ENCODE assay signal across 28 cellular contexts in the genomic region with DNA sequence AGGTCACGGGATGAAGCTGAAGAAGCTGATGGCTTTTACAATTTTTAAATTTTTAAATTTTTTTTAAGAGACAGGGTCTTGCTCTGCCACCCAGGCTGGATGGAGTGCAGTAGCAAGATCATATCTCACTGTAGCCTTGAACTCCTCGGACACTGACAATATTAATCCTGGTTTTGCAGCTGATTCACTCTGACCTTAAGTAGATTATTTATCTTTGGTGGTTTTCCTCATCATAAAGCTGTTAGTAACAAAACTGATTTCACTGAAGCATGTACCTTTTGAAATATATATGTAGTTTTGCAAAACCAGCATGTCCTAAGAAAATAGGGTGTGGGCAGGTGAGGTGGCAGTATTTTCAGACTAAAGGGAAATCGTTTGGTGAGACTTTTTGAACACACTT.
"Had no signal": no experiment of that assay in that cellular context is flagged by ENCODE, and none has a peak within 500 bp of the region (broad histone marks: within the 10 kb centered on the region; RNA-seq: fewer than 3 reads in every experiment).

No MANE protein-coding gene starts in this region.

- ATAC-seq: activated CD4-positive, alpha-beta T cell treated with anti-CD3 and anti-CD28 coated beads for 36 hours; activated CD8-positive, alpha-beta memory T cell treated with anti-CD3 and anti-CD28 coated beads, Interleukin-2, amount 10 ng/mL, durations not matched to agents 7 days and 5 days; activated CD8-positive, alpha-beta T cell treated with anti-CD3 and anti-CD28 coated beads, Interleukin-2, amount 10 ng/mL, durations not matched to agents 7 days and 5 days; activated naive CD4-positive, alpha-beta T cell treated with anti-CD3 and anti-CD28 coated beads, Interleukin-2, amount 50 U/mL, for 72 hours; effector memory CD8-positive, alpha-beta T cell; gastroesophageal sphincter had no signal

- H3K4me1 Mint-ChIP-seq: activated CD4-positive, alpha-beta T cell treated with anti-CD3 and anti-CD28 coated beads for 36 hours; activated naive CD4-positive, alpha-beta T cell treated with anti-CD3 and anti-CD28 coated beads, Interleukin-2, amount 10 ng/mL, durations not matched to agents 7 days and 5 days had no signal

- DNase-seq: activated CD4-positive, alpha-beta memory T cell treated with anti-CD3 and anti-CD28 coated beads for 36 hours; activated CD4-positive, alpha-beta T cell treated with anti-CD3 and anti-CD28 coated beads for 36 hours; activated CD4-positive, alpha-beta T cell treated with anti-CD3 and anti-CD28 coated beads, Interleukin-2, amount 10 ng/mL, durations not matched to agents 24 days and 14 days; activated CD4-positive, CD25-positive, alpha-beta regulatory T cell; activated CD4-positive, CD25-positive, alpha-beta regulatory T cell treated with anti-CD3 and anti-CD28 coated beads, Interleukin-2, amount 50 U/mL, for 72 hours; activated CD8-positive, alpha-beta memory T cell treated with anti-CD3 and anti-CD28 coated beads, Interleukin-2, amount 10 ng/mL, durations not matched to agents 7 days and 5 days; activated CD8-positive, alpha-beta memory T cell treated with anti-CD3 and anti-CD28 coated beads, Interleukin-2, amount 50 U/mL, for 4 hours; activated CD8-positive, alpha-beta T cell treated with anti-CD3 and anti-CD28 coated beads, Interleukin-2, amount 10 ng/mL, durations not matched to agents 7 days and 5 days; activated gamma-delta T cell; activated naive CD4-positive, alpha-beta T cell; activated naive CD4-positive, alpha-beta T cell treated with anti-CD3 and anti-CD28 coated beads, Interleukin-2, amount 10 ng/mL, durations not matched to agents 7 days and 5 days; activated naive CD8-positive, alpha-beta T cell treated with anti-CD3 and anti-CD28 coated beads, Interleukin-2, amount 10 ng/mL, durations not matched to agents 7 days and 5 days; activated T-cell treated with anti-CD3 and anti-CD28 coated beads, Interleukin-2, amount 50 U/mL, for 1 hour; activated T-cell treated with anti-CD3 and anti-CD28 coated beads, Interleukin-2, amount 50 U/mL, for 48 hours; amniotic stem cell; anterior cingulate cortex; brain microvascular endothelial cell; cortex of kidney; dermis blood vessel endothelial cell; effector CD4-positive, alpha-beta T cell; effector memory CD8-positive, alpha-beta T cell; erythroblast; foreskin melanocyte; T-helper 2 cell had no signal

- H3K9me3 ChIP-seq: esophagus muscularis mucosa, gastroesophageal sphincter had no signal

- H3K4me1 ChIP-seq: esophagus muscularis mucosa, gastroesophageal sphincter had no signal

- H3K27me3 Mint-ChIP-seq: activated CD4-positive, alpha-beta memory T cell treated with anti-CD3 and anti-CD28 coated beads for 36 hours; activated CD4-positive, alpha-beta T cell treated with anti-CD3 and anti-CD28 coated beads for 36 hours; activated CD4-positive, alpha-beta T cell treated with anti-CD3 and anti-CD28 coated beads, Interleukin-2, amount 10 ng/mL, durations not matched to agents 24 days and 14 days; activated CD8-positive, alpha-beta memory T cell treated with anti-CD3 and anti-CD28 coated beads, Interleukin-2, amount 10 ng/mL, durations not matched to agents 7 days and 5 days; activated naive CD4-positive, alpha-beta T cell treated with anti-CD3 and anti-CD28 coated beads, Interleukin-2, amount 10 ng/mL, durations not matched to agents 7 days and 5 days; activated naive CD8-positive, alpha-beta T cell treated with anti-CD3 and anti-CD28 coated beads, Interleukin-2, amount 10 ng/mL, durations not matched to agents 7 days and 5 days; effector memory CD8-positive, alpha-beta T cell had no signal

- H3K4me3 Mint-ChIP-seq: activated CD4-positive, alpha-beta memory T cell treated with anti-CD3 and anti-CD28 coated beads for 36 hours; activated CD4-positive, alpha-beta T cell treated with anti-CD3 and anti-CD28 coated beads for 36 hours; activated CD4-positive, alpha-beta T cell treated with anti-CD3 and anti-CD28 coated beads, Interleukin-2, amount 10 ng/mL, durations not matched to agents 24 days and 14 days; activated CD8-positive, alpha-beta memory T cell treated with anti-CD3 and anti-CD28 coated beads, Interleukin-2, amount 10 ng/mL, durations not matched to agents 7 days and 5 days; activated CD8-positive, alpha-beta T cell treated with anti-CD3 and anti-CD28 coated beads, Interleukin-2, amount 10 ng/mL, durations not matched to agents 7 days and 5 days; activated naive CD4-positive, alpha-beta T cell treated with anti-CD3 and anti-CD28 coated beads, Interleukin-2, amount 10 ng/mL, durations not matched to agents 7 days and 5 days; activated naive CD8-positive, alpha-beta T cell treated with anti-CD3 and anti-CD28 coated beads, Interleukin-2, amount 10 ng/mL, durations not matched to agents 7 days and 5 days; activated T-helper 1 cell treated with anti-CD3 and anti-CD28 coated beads, Interleukin-12 subunit alpha, Interleukin-12 subunit beta, Interleukin-2, Interleukin-4 antibody, amounts not matched to agents 30 ng/mL and 10 ng/mL and 1 ng/mL, durations not matched to agents 14 hours and 24 hours and 36 hours; effector memory CD8-positive, alpha-beta T cell had no signal

- H3K27ac Mint-ChIP-seq: activated CD4-positive, alpha-beta memory T cell treated with anti-CD3 and anti-CD28 coated beads for 36 hours; activated CD4-positive, alpha-beta T cell treated with anti-CD3 and anti-CD28 coated beads for 36 hours; activated CD4-positive, alpha-beta T cell treated with anti-CD3 and anti-CD28 coated beads, Interleukin-2, amount 10 ng/mL, durations not matched to agents 24 days and 14 days; activated CD8-positive, alpha-beta T cell treated with anti-CD3 and anti-CD28 coated beads, Interleukin-2, amount 10 ng/mL, durations not matched to agents 7 days and 5 days; activated naive CD4-positive, alpha-beta T cell treated with anti-CD3 and anti-CD28 coated beads, Interleukin-2, amount 10 ng/mL, durations not matched to agents 7 days and 5 days; activated naive CD4-positive, alpha-beta T cell treated with anti-CD3 and anti-CD28 coated beads, Interleukin-2, amount 50 U/mL, for 72 hours; activated naive CD8-positive, alpha-beta T cell treated with anti-CD3 and anti-CD28 coated beads, Interleukin-2, amount 10 ng/mL, durations not matched to agents 7 days and 5 days; activated T-helper 1 cell treated with anti-CD3 and anti-CD28 coated beads, Interleukin-12 subunit alpha, Interleukin-12 subunit beta, Interleukin-2, Interleukin-4 antibody, amounts not matched to agents 30 ng/mL and 10 ng/mL and 1 ng/mL, durations not matched to agents 14 hours and 24 hours and 36 hours; effector memory CD8-positive, alpha-beta T cell had no signal

- H3K9me3 Mint-ChIP-seq: activated CD4-positive, alpha-beta memory T cell treated with anti-CD3 and anti-CD28 coated beads for 36 hours; activated CD4-positive, alpha-beta T cell treated with anti-CD3 and anti-CD28 coated beads, Interleukin-2, amount 10 ng/mL, durations not matched to agents 24 days and 14 days; activated naive CD4-positive, alpha-beta T cell treated with anti-CD3 and anti-CD28 coated beads, Interleukin-2, amount 10 ng/mL, durations not matched to agents 7 days and 5 days; activated naive CD4-positive, alpha-beta T cell treated with anti-CD3 and anti-CD28 coated beads, Interleukin-2, amount 50 U/mL, for 72 hours; activated naive CD8-positive, alpha-beta T cell treated with anti-CD3 and anti-CD28 coated beads, Interleukin-2, amount 10 ng/mL, durations not matched to agents 7 days and 5 days; activated T-helper 1 cell treated with anti-CD3 and anti-CD28 coated beads, Interleukin-12 subunit alpha, Interleukin-12 subunit beta, Interleukin-2, Interleukin-4 antibody, amounts not matched to agents 30 ng/mL and 10 ng/mL and 1 ng/mL, durations not matched to agents 14 hours and 24 hours and 36 hours; effector memory CD8-positive, alpha-beta T cell had no signal

- H3K27me3 ChIP-seq: brain microvascular endothelial cell, esophagus muscularis mucosa, gastroesophageal sphincter had no signal

- H3K4me3 ChIP-seq: esophagus muscularis mucosa, gastroesophageal sphincter had no signal

- H3K27ac ChIP-seq: brain microvascular endothelial cell, esophagus muscularis mucosa, gastroesophageal sphincter had no signal
